Comparison of ENCODE assay signal across 9 cellular contexts in the genomic region with DNA sequence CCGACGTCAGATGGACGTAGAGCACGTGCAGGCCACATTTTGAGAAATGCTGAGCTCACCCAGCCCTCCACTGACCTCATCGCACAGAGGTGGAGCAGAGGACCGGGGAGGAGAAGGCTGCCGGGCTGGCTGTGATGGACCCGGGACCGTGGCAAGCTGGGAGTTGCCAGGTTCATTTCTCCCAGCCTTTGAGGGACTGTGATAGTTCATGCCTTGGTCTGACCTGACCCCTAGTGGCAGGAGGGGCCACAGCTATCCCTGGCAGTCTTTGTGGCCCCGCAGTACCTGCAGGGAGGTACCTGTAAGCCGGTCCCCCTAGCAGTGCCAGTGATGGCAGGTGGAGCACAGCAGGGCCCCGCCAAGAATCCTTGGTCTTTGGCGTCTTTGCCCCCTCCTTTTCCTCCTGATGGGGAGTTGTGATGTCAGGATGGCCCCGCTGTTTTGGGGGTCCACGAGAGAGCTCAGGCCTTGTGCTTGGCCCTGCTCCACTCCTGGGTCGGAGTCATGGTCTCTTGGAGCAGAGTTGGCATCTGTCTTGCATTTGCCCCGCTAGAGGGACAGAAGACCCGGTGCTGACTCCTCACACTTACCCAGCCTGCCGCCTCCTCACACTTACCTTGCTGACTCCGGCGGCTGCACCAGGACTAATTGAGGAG. TPM values are rescaled to one million over a fixed set of nuclear protein-coding genes. Genes with fewer than 3 reads are reported as not detected.
A peak's percentile ranks its signal among the peaks of the same experiment; 100 is the strongest.
DNase-seq lines count a peak whose midpoint lies in the region; ATAC-seq, FAIRE-seq and TF ChIP-seq lines count a peak whose summit lies in the region.
"Had no signal": no experiment of that assay in that cellular context is flagged by ENCODE, and none has a peak within 500 bp of the region (broad histone marks: within the 10 kb centered on the region; RNA-seq: fewer than 3 reads in every experiment).

No MANE protein-coding gene starts in this region.

- intact Hi-C loops in stomach (cut with DNase I; ENCODE audit: low total_unique reads) = no loop called here

- DNase-seq in AG08396 (ENCODE audit: low spot score) (peak; percentile 51), GM19239 (ENCODE audit: insufficient read length, low spot score) (peak; percentile 74), NOMO-1 treated with DMSO at 0.1 percent for 48 hours (lab: John Stamatoyannopoulos, UW; ENCODE audit: unreplicated experiment) (peak; percentile 52), activated T-cell treated with anti-CD3 and anti-CD28 coated beads for 24 hours (ENCODE audit: low read depth) (peak; percentile 39), fibroblast of gingiva (ENCODE audit: low read depth) (peak; percentile 52), stomach (peak; percentile 63)
- peak; percentile 72 for DNase-seq in natural killer cell treated with Interleukin-12 subunit alpha and Interleukin-12 subunit beta and Interleukin-15 and Interleukin-18, amount 100 ng/mL, for 72 hours (ENCODE audit: low spot score)

- TF ChIP-seq EP300 in stomach (IDR thresholded peaks at IDR 0.05) = no peak

- peaks cover 0 to 5% (median 0%) of the 10 kb centered on the region in 4 donors for H3K4me1 ChIP-seq in stomach

- no peak overlapping the region for H3K27ac ChIP-seq in stomach

- peaks cover 25 to 86% (median 59%) of the 10 kb centered on the region in 4 donors for H3K36me3 ChIP-seq in stomach

- FAIRE-seq in GM19239 (lab: Jason Lieb, UNC) = peak; percentile 84

- whole genome bisulfite sequencing in stomach, 5 donors = 58 to 67% (median 62%) methylated on average over 18 to 21 of the region's 21 CpGs

- no peaks in the 10 kb centered on the region for H3K27me3 ChIP-seq in stomach

- no peaks in the 10 kb centered on the region for H3K36me3 Mint-ChIP-seq in natural killer cell treated with Interleukin-12 subunit alpha and Interleukin-12 subunit beta and Interleukin-15 and Interleukin-18, amount 100 ng/mL, for 72 hours

- TF ChIP-seq CTCF in stomach (IDR thresholded peaks at IDR 0.05) = peak in 5 of 7 experiments; percentile 52 to 81 (median 61)

- no peak overlapping the region for H3K27ac Mint-ChIP-seq in natural killer cell treated with Interleukin-12 subunit alpha and Interleukin-12 subunit beta and Interleukin-15 and Interleukin-18, amount 100 ng/mL, for 72 hours
- H3K27ac Mint-ChIP-seq: stimulated activated naive CD8-positive, alpha-beta T cell treated with anti-CD3 and anti-CD28 coated beads, Interleukin-15, Interleukin-2, amounts not matched to agents 100 ng/mL and 50 ng/mL, for 24 hours had no signal

- H3K27me3 Mint-ChIP-seq in natural killer cell treated with Interleukin-12 subunit alpha and Interleukin-12 subunit beta and Interleukin-15 and Interleukin-18, amount 100 ng/mL, for 72 hours = no peaks in the 10 kb centered on the region
- H3K27me3 Mint-ChIP-seq: stimulated activated naive CD8-positive, alpha-beta T cell treated with anti-CD3 and anti-CD28 coated beads, Interleukin-15, Interleukin-2, amounts not matched to agents 100 ng/mL and 50 ng/mL, for 24 hours had no signal

- no peak for TF ChIP-seq POLR2A in stomach (IDR thresholded peaks at IDR 0.05)

- no peaks in the 10 kb centered on the region for H3K9me3 ChIP-seq in stomach

- no peak overlapping the region for H3K4me3 ChIP-seq in stomach

- H3K4me3 Mint-ChIP-seq in natural killer cell treated with Interleukin-12 subunit alpha and Interleukin-12 subunit beta and Interleukin-15 and Interleukin-18, amount 100 ng/mL, for 72 hours = no peak overlapping the region
- H3K4me3 Mint-ChIP-seq: stimulated activated naive CD8-positive, alpha-beta T cell treated with anti-CD3 and anti-CD28 coated beads, Interleukin-15, Interleukin-2, amounts not matched to agents 100 ng/mL and 50 ng/mL, for 24 hours had no signal

- H3K9me3 Mint-ChIP-seq in natural killer cell treated with Interleukin-12 subunit alpha and Interleukin-12 subunit beta and Interleukin-15 and Interleukin-18, amount 100 ng/mL, for 72 hours = no peaks in the 10 kb centered on the region
- H3K9me3 Mint-ChIP-seq: stimulated activated naive CD8-positive, alpha-beta T cell treated with anti-CD3 and anti-CD28 coated beads, Interleukin-15, Interleukin-2, amounts not matched to agents 100 ng/mL and 50 ng/mL, for 24 hours had no signal

- H3K4me1 Mint-ChIP-seq in natural killer cell treated with Interleukin-12 subunit alpha and Interleukin-12 subunit beta and Interleukin-15 and Interleukin-18, amount 100 ng/mL, for 72 hours (ENCODE audit: low read depth in 2 of 2) = no peaks in the 10 kb centered on the region

- ATAC-seq in natural killer cell treated with Interleukin-12 subunit alpha and Interleukin-12 subunit beta and Interleukin-15 and Interleukin-18, amount 100 ng/mL, for 72 hours = peak; percentile 68 to 89
- ATAC-seq in GM18870 (IDR thresholded peaks at IDR 0.05; ENCODE audit: unreplicated experiment) = no peak

RNA-seq across cellular contexts. Expression of a gene that starts 50.4 kb away (rescaled TPM):
- not detected for total RNA-seq in natural killer cell treated with Interleukin-12 subunit alpha and Interleukin-12 subunit beta and Interleukin-15 and Interleukin-18, amount 100 ng/mL, for 72 hours
- total RNA-seq in stomach = not detected
- polyA plus RNA-seq in stomach = not detected
